ENCODE assay signal across 33 cellular contexts in genomic region chr15:93985925-93986324, GRCh38.
DNase-seq lines count a peak whose midpoint lies in the region; ATAC-seq and TF ChIP-seq lines count a peak whose summit lies in the region.
"Had no signal": no experiment of that assay in that cellular context is flagged by ENCODE, and none has a peak within 500 bp of the region (broad histone marks: within the 10 kb centered on the region; RNA-seq: fewer than 3 reads in every experiment).

No MANE protein-coding gene starts in this region.

- no peaks in the 10 kb centered on the region for H3K9me2 ChIP-seq in GM23338 (ENCODE audit: insufficient read depth)

- H3K4me2 ChIP-seq in GM23338 (no peak overlapping the region), neuronal stem cell (ENCODE audit: insufficient read depth, low read length, poor library complexity, severe bottlenecking) (no peak overlapping the region)
- H3K4me2 ChIP-seq: KMS-11, smooth muscle cell had no signal

- H3K27me3 ChIP-seq in GM23338 (ENCODE audit: insufficient read depth) (no peaks in the 10 kb centered on the region), neuronal stem cell (ENCODE audit: control insufficient read depth in 3 of 3, insufficient read depth in 3 of 3, low read depth in 1 of 3, low read length in 3 of 3) (no peaks in the 10 kb centered on the region)
- H3K27me3 ChIP-seq: colonic mucosa, MG63, ovary, Peyer's patch, upper lobe of right lung had no signal

- no peaks in the 10 kb centered on the region for H3K4me1 Mint-ChIP-seq in GM23338

- H3K4me3 Mint-ChIP-seq in GM23338, result no peak overlapping the region
- H3K4me3 Mint-ChIP-seq: activated naive CD8-positive, alpha-beta T cell treated with anti-CD3 and anti-CD28 coated beads for 36 hours; HFFc6 had no signal

- no peaks in the 10 kb centered on the region for H3K9me3 ChIP-seq in neuronal stem cell (replicated peaks in 1 of 2; ENCODE audit: control insufficient read depth in 2 of 2, insufficient read depth in 1 of 2, low read depth in 1 of 2, low read length in 2 of 2)
- H3K9me3 ChIP-seq: colonic mucosa, MG63, ovary, Peyer's patch, upper lobe of right lung had no signal

- no peak for DNase-seq in GM23338 (ENCODE audit: low spot score)
- DNase-seq in NCI-H1694 treated with DMSO at 0.1 percent for 48 hours (lab: John Stamatoyannopoulos, UW), result peak; percentile 50
- peak; percentile 48 for DNase-seq in fibroblast of mammary gland (ENCODE audit: low read depth)
- no peak for DNase-seq in neuronal stem cell (ENCODE audit: low spot score)
- DNase-seq in GOT3 (lab: John Stamatoyannopoulos, UW), result no peak
- no peak for DNase-seq in AML-193 (lab: John Stamatoyannopoulos, UW)
- DNase-seq in NCI-H2081 (lab: John Stamatoyannopoulos, UW), result no peak
- DNase-seq: activated CD4-positive, alpha-beta T cell treated with anti-CD3 and anti-CD28 coated beads for 48 hours; activated CD8-positive, alpha-beta memory T cell treated with anti-CD3 and anti-CD28 coated beads for 24 hours; activated effector memory CD4-positive, alpha-beta T cell treated with anti-CD3 and anti-CD28 coated beads, Interleukin-2, amount 50 U/mL, for 16 hours; activated naive CD8-positive, alpha-beta T cell treated with anti-CD3 and anti-CD28 coated beads for 36 hours; activated T-cell treated with anti-CD3 and anti-CD28 coated beads for 4 hours; aorta; colonic mucosa; effector CD4-positive, alpha-beta T cell; HFFc6; left ventricle myocardium superior; mesendoderm; MG63; NCI-H2107; NCI-H446 treated with DMSO at 0.1 percent for 48 hours; NCI-H774; ovary; Peyer's patch; SIG-M5; stimulated activated naive CD4-positive, alpha-beta T cell; T1000; upper lobe of right lung had no signal

- TF ChIP-seq CTCF in GM23338 (conservative IDR thresholded peaks at IDR 0.05; ENCODE audit: low read depth in 2 of 2) (no peak), fibroblast of mammary gland (conservative IDR thresholded peaks at IDR 0.05; ENCODE audit: control insufficient read depth, insufficient read depth, low read depth, low read length) (no peak)

- H3K36me3 Mint-ChIP-seq in GM23338 (ENCODE audit: low read depth), result no peaks in the 10 kb centered on the region
- H3K36me3 Mint-ChIP-seq: activated naive CD8-positive, alpha-beta T cell treated with anti-CD3 and anti-CD28 coated beads for 36 hours had no signal

- H2BK5ac ChIP-seq in neuronal stem cell (ENCODE audit: low read length), result no peak overlapping the region

- H2BK120ac ChIP-seq in neuronal stem cell (ENCODE audit: low read depth, low read length), result no peak overlapping the region

- no peak overlapping the region for H3K27ac ChIP-seq in GM23338 (ENCODE audit: low read depth)
- H3K27ac ChIP-seq in neuronal stem cell (replicated peaks; ENCODE audit: low read length), result no peak overlapping the region
- H3K27ac ChIP-seq: C4-2B, colonic mucosa, HL-60, KMS-11, ovary, Peyer's patch, upper lobe of right lung had no signal

- H4K20me1 ChIP-seq in GM23338 (replicated peaks; ENCODE audit: insufficient read depth), result no peaks in the 10 kb centered on the region

- H4K8ac ChIP-seq in neuronal stem cell (ENCODE audit: low read depth, low read length), result no peak overlapping the region

- ATAC-seq in GM23338, result no peak
- no peak for ATAC-seq in HG03175 (IDR thresholded peaks at IDR 0.05; ENCODE audit: unreplicated experiment)
- ATAC-seq: left ventricle myocardium superior, upper lobe of right lung had no signal

- no peaks in the 10 kb centered on the region for H3F3A ChIP-seq in GM23338 (replicated peaks; ENCODE audit: low read depth)

- no peak overlapping the region for H2BK15ac ChIP-seq in neuronal stem cell (ENCODE audit: low read length)

- no CpG with 5 or more reads among the region's 5 CpGs for WGBS in neuronal stem cell (ENCODE audit: extremely low coverage in 2 of 2, insufficient read length in 2 of 2, insufficient replicate concordance in 1 of 2), 2 donors

- H3K4me1 ChIP-seq in GM23338 (ENCODE audit: insufficient read depth) (no peaks in the 10 kb centered on the region), neuronal stem cell (ENCODE audit: control insufficient read depth in 2 of 2, insufficient read depth in 1 of 2, low read depth in 1 of 2, low read length in 2 of 2) (peaks cover 13 to 26% of the 10 kb centered on the region in 2 donors)
- H3K4me1 ChIP-seq: colonic mucosa, Peyer's patch, upper lobe of right lung had no signal

- H3K9me3 Mint-ChIP-seq in GM23338, result no peaks in the 10 kb centered on the region
- H3K9me3 Mint-ChIP-seq: activated naive CD8-positive, alpha-beta T cell treated with anti-CD3 and anti-CD28 coated beads for 36 hours; HFFc6 had no signal

- H3K79me1 ChIP-seq in neuronal stem cell (ENCODE audit: low read depth, low read length), result no peaks in the 10 kb centered on the region

- H3K4ac ChIP-seq in neuronal stem cell (ENCODE audit: low read length), result no peak overlapping the region

- H3K4me3 ChIP-seq in GM23338 (no peak overlapping the region), fibroblast of mammary gland (ENCODE audit: control insufficient read depth, low read depth, low read length) (no peak overlapping the region), neuronal stem cell (ENCODE audit: low read length in 2 of 2) (no peak overlapping the region)
- H3K4me3 ChIP-seq: colonic mucosa, MG63, ovary, Peyer's patch, smooth muscle cell, upper lobe of right lung had no signal

- no peak overlapping the region for H2BK12ac ChIP-seq in neuronal stem cell (ENCODE audit: low read length)

- no peak overlapping the region for H2AK5ac ChIP-seq in neuronal stem cell (ENCODE audit: low read depth, low read length)

- no peak overlapping the region for H3K27ac Mint-ChIP-seq in GM23338
- H3K27ac Mint-ChIP-seq: activated naive CD8-positive, alpha-beta T cell treated with anti-CD3 and anti-CD28 coated beads for 36 hours; HFFc6 had no signal

- H3K23ac ChIP-seq in neuronal stem cell (ENCODE audit: low read depth, low read length, poor library complexity), result no peak overlapping the region

- H2AFZ ChIP-seq in GM23338, result peak overlapping the region; percentile 25; the same call in 1 of the 2 replicates
- no peak overlapping the region for H2AFZ ChIP-seq in neuronal stem cell (ENCODE audit: low read length)

- no peaks in the 10 kb centered on the region for H3K79me2 ChIP-seq in GM23338 (replicated peaks; ENCODE audit: insufficient read depth)

- H3K36me3 ChIP-seq in GM23338 (ENCODE audit: insufficient read depth) (no peaks in the 10 kb centered on the region), neuronal stem cell (replicated peaks in 1 of 2; ENCODE audit: control insufficient read depth in 2 of 2, insufficient read depth in 2 of 2, low read length in 2 of 2) (no peaks in the 10 kb centered on the region)
- H3K36me3 ChIP-seq: colonic mucosa, MG63, ovary, Peyer's patch, upper lobe of right lung had no signal

- H4K91ac ChIP-seq in neuronal stem cell (ENCODE audit: low read depth, low read length, poor library complexity), result no peak overlapping the region

- no peak overlapping the region for H3K9ac ChIP-seq in neuronal stem cell (ENCODE audit: low read depth, low read length, poor library complexity)
- H3K9ac ChIP-seq: KMS-11 had no signal

- H3K14ac ChIP-seq in neuronal stem cell (ENCODE audit: low read length), result no peak overlapping the region

- H3K27me3 Mint-ChIP-seq in GM23338 (ENCODE audit: insufficient read depth, low read depth, poor library complexity), result no peaks in the 10 kb centered on the region
- H3K27me3 Mint-ChIP-seq: activated naive CD8-positive, alpha-beta T cell treated with anti-CD3 and anti-CD28 coated beads for 36 hours had no signal

- H3K18ac ChIP-seq in neuronal stem cell (ENCODE audit: low read length), result peak overlapping the region; percentile 55

TF ChIP-seq in GM23338, 12 proteins besides CTCF, POLR2A, EP300 and RAD21:
- TF ChIP-seq CREB1 (CRISPR knock-in tag; IDR thresholded peaks at IDR 0.05; ENCODE audit: low read depth), result no peak
- TF ChIP-seq ZNF331 (CRISPR knock-in tag; IDR thresholded peaks at IDR 0.05; ENCODE audit: low read depth), result no peak
- no peak for TF ChIP-seq JUNB (IDR thresholded peaks at IDR 0.05; ENCODE audit: unreplicated experiment)
- no peak for TF ChIP-seq ETS1 (IDR thresholded peaks at IDR 0.05)
- TF ChIP-seq EZH2phosphoT487 (IDR thresholded peaks at IDR 0.05; ENCODE audit: unreplicated experiment), result no peak
- no peak for TF ChIP-seq ZNF114 (CRISPR knock-in tag; IDR thresholded peaks at IDR 0.05)

Comparison
In these comparisons a context has a peak if more than half of its experiments do, and no peak if none do; other contexts are left out.
1. DNase-seq: peak in NCI-H1694 treated with DMSO at 0.1 percent for 48 hours (single experiment) and fibroblast of mammary gland (single experiment); none in GM23338 (single experiment), neuronal stem cell (single experiment), GOT3 (single experiment), AML-193 (0 of 2) and NCI-H2081 (0 of 2).